In the genomic region with DNA sequence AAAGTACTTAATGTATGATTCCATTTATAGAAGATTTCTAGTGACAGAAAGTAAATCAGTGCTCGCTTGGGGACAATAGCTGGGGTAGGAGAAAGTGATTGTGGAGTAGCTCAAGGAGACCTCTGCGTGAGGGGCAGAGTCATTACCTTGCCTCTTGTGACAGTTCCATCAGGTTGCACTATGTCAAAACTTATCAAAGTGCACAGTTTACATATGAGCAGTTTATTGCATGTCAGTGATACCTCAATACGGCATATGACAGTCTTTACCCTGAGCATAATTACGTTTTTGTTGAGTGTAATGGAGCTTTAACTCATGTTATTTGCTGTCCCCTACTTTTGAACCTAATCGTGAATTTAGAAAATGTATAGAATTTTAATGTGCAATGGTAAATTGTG, we compare ENCODE assay signal across 23 cellular contexts.
A peak's percentile ranks its signal among the peaks of the same experiment; 100 is the strongest.
DNase-seq lines count a peak whose midpoint lies in the region; ATAC-seq, FAIRE-seq and TF ChIP-seq lines count a peak whose summit lies in the region.
"Had no signal": no experiment of that assay in that cellular context is flagged by ENCODE, and none has a peak within 500 bp of the region (broad histone marks: within the 10 kb centered on the region; RNA-seq: fewer than 3 reads in every experiment).

No MANE protein-coding gene starts in this region.

- H3K27me3 ChIP-seq in DOHH2 (ENCODE audit: control insufficient read depth, low read length): no peaks in the 10 kb centered on the region
- peaks cover 5% of the 10 kb centered on the region; the same call in 1 of the 2 replicates for H3K27me3 ChIP-seq in OCI-LY3 (ENCODE audit: low read depth, low read length)

- no peak for FAIRE-seq in RCC 7860 (lab: Jason Lieb, UNC)

- no peaks in the 10 kb centered on the region for H4K20me1 ChIP-seq in DOHH2 (ENCODE audit: control insufficient read depth, insufficient read depth, low read depth, low read length)
- H4K20me1 ChIP-seq in OCI-LY3 (ENCODE audit: insufficient read depth, low read length): no peaks in the 10 kb centered on the region

- ATAC-seq in GM19395 (IDR thresholded peaks at IDR 0.05; ENCODE audit: unreplicated experiment) (peak; percentile 4), HG02642 (IDR thresholded peaks at IDR 0.05; ENCODE audit: poor library complexity, unreplicated experiment) (peak; percentile 14), GM19467 (IDR thresholded peaks at IDR 0.05; ENCODE audit: unreplicated experiment) (no peak)
- ATAC-seq: CD8-positive, alpha-beta T cell; GM23338; HCT116; SK-N-SH treated with all-trans-retinoic acid at 6 μM for 48 hours had no signal

- H3K9me2 ChIP-seq in DOHH2 (replicated peaks; ENCODE audit: control insufficient read depth, low read length): no peaks in the 10 kb centered on the region

- no peaks in the 10 kb centered on the region for H3F3A ChIP-seq in DOHH2 (ENCODE audit: control insufficient read depth, insufficient read depth)

- H3K4me1 ChIP-seq in DOHH2 (ENCODE audit: control insufficient read depth, low read length) (peaks cover 17% of the 10 kb centered on the region), OCI-LY3 (ENCODE audit: low read length) (peaks cover 34% of the 10 kb centered on the region)

- TF ChIP-seq CTCF in DOHH2 (IDR thresholded peaks at IDR 0.05; ENCODE audit: low read depth, low read length, poor library complexity, severe bottlenecking) (no peak), OCI-LY3 (IDR thresholded peaks at IDR 0.05; ENCODE audit: low read depth, low read length) (no peak)

- H3K79me2 ChIP-seq in DOHH2 (ENCODE audit: control insufficient read depth, low read length) (no peaks in the 10 kb centered on the region), OCI-LY3 (ENCODE audit: low read length) (no peaks in the 10 kb centered on the region)

- H3K27ac ChIP-seq in DOHH2 (ENCODE audit: low read depth, low read length) (no peak overlapping the region), OCI-LY3 (ENCODE audit: low read length) (0 out of 2 replicates have a peak overlapping the region, but pooled peaks have one; percentile 1)

- H3K4me3 ChIP-seq in DOHH2 (ENCODE audit: low read length): no peak overlapping the region
- H3K4me3 ChIP-seq in OCI-LY3 (ENCODE audit: low read length): peak overlapping the region; percentile 26
- H3K4me3 ChIP-seq: GM23338 had no signal

- DNase-seq in NCI-H446 (lab: John Stamatoyannopoulos, UW) (no peak), NCI-H748 treated with DMSO at 0.1 percent for 48 hours (lab: John Stamatoyannopoulos, UW) (no peak), RCC 7860 (ENCODE audit: low spot score) (no peak)
- DNase-seq: Calu3; CD8-positive, alpha-beta T cell; DMS53; NCI-H1092 treated with DMSO at 0.1 percent for 48 hours; NCI-H1694; NCI-H2081 treated with DMSO at 0.1 percent for 48 hours; NCI-H510A; NCI-H774; RPMI8226; SIG-M5; T-helper 1 cell; T-helper 9 cell had no signal

- H3K4me2 ChIP-seq in DOHH2 (ENCODE audit: low read length) (peak overlapping the region; percentile 49), OCI-LY3 (ENCODE audit: low read length) (peak overlapping the region; percentile 51)
- H3K4me2 ChIP-seq: GM23338 had no signal

- no peak overlapping the region for H2AFZ ChIP-seq in OCI-LY3 (ENCODE audit: low read depth, low read length)
- H2AFZ ChIP-seq: GM23338 had no signal

- H3K9ac ChIP-seq in OCI-LY3 (ENCODE audit: low read length): no peak overlapping the region

- H3K36me3 ChIP-seq in DOHH2 (ENCODE audit: control insufficient read depth, low read length) (no peaks in the 10 kb centered on the region), OCI-LY3 (replicated peaks; ENCODE audit: low read depth, low read length) (peaks cover 7% of the 10 kb centered on the region)

- H3K9me3 ChIP-seq in DOHH2 (ENCODE audit: control insufficient read depth, insufficient read depth, low read length) (no peaks in the 10 kb centered on the region), OCI-LY3 (ENCODE audit: insufficient read depth, low read length) (peaks cover 7% of the 10 kb centered on the region; the same call in 1 of the 2 replicates)
